In the genomic region with DNA sequence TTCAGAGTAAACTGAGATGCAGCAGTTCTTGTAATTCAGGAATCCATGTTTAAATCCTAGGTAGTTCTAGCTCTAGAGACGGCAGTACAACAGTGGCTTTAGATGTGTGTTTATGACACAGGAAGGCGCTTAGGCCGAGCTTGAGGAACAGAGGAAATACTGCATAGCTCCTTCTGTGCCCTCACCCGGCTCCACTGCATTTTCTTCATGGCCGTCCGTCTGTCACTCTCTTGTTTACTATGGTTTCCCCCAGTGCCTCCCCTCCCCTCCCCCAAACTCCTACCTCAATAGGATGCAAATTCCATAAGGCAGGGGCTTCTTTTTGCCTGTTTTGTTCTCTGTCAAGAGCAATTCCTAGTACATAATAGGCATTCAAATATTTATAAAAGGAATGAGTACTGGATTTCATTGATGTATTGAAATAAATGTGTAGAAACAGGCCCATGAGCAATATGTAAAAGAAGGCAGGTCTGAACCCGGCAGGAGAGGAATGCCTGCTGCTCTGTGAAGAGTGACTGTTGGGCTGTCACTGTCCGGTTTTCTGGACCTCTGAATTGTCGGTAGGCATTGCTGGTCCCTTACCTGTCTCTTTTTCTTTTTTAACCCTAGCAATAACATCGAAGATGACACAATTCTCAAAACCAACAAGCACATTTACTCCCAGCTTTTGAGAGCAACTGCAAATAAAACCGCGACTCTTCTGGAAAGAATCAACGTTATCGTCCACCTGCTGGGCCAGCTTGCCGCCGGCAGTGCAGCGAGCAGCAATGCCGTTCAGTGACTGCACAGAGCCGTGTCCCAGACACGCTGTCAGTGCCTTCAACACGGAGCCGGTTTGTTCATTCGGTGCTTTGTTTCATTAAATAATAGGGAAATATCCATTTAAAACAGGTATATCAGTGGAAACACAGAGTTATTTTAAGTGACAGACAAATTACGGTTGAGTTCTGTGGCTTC, we compare ENCODE assay signal across 24 cellular contexts. TPM values are rescaled to one million over a fixed set of nuclear protein-coding genes. Genes with fewer than 3 reads are reported as not detected.
"Had no signal": no experiment of that assay in that cellular context is flagged by ENCODE, and none has a peak within 500 bp of the region (broad histone marks: within the 10 kb centered on the region; RNA-seq: fewer than 3 reads in every experiment).

No MANE protein-coding gene starts in this region.

- H3K27ac Mint-ChIP-seq: activated CD8-positive, alpha-beta T cell treated with anti-CD3 and anti-CD28 coated beads, Interleukin-2, amount 10 ng/mL, durations not matched to agents 7 days and 5 days had no signal

- H3K27me3 ChIP-seq: hepatocyte, pancreas, right atrium auricular region, upper lobe of left lung had no signal

- H3K9me3 Mint-ChIP-seq: activated naive CD4-positive, alpha-beta T cell treated with anti-CD3 and anti-CD28 coated beads, Interleukin-2, amount 50 U/mL, for 72 hours; brain; natural killer cell treated with Interleukin-12 subunit alpha and Interleukin-12 subunit beta and Interleukin-15 and Interleukin-18, amount 100 ng/mL, for 72 hours had no signal

- FAIRE-seq: pancreas had no signal

- H3K27ac ChIP-seq: epithelial cell of prostate, hepatocyte, left ventricle myocardium inferior, pancreas, psoas muscle, right atrium auricular region, upper lobe of left lung, WERI-Rb-1 had no signal

- H3K4me2 ChIP-seq: hepatocyte had no signal

- H3K4me1 ChIP-seq: psoas muscle, upper lobe of left lung had no signal

- H3K4me3 Mint-ChIP-seq: activated CD8-positive, alpha-beta T cell treated with anti-CD3 and anti-CD28 coated beads, Interleukin-2, amount 10 ng/mL, durations not matched to agents 7 days and 5 days; brain; natural killer cell treated with Interleukin-12 subunit alpha and Interleukin-12 subunit beta and Interleukin-15 and Interleukin-18, amount 100 ng/mL, for 72 hours had no signal

- H2AFZ ChIP-seq: hepatocyte had no signal

- H3K4me3 ChIP-seq: hepatocyte, left ventricle myocardium inferior, pancreas, psoas muscle, right atrium auricular region, upper lobe of left lung had no signal

- ATAC-seq: activated CD8-positive, alpha-beta T cell treated with anti-CD3 and anti-CD28 coated beads, Interleukin-2, amount 10 ng/mL, durations not matched to agents 7 days and 5 days; activated naive CD4-positive, alpha-beta T cell treated with anti-CD3 and anti-CD28 coated beads, Interleukin-2, amount 50 U/mL, for 72 hours; natural killer cell treated with Interleukin-12 subunit alpha and Interleukin-12 subunit beta and Interleukin-15 and Interleukin-18, amount 100 ng/mL, for 72 hours; pancreas; psoas muscle; stimulated activated naive CD8-positive, alpha-beta T cell treated with anti-CD3 and anti-CD28 coated beads, Interleukin-15, Interleukin-2, amounts not matched to agents 100 U/mL and 50 U/mL, for 24 hours had no signal

- H3K79me2 ChIP-seq: hepatocyte had no signal

- H3K9me3 ChIP-seq: left ventricle myocardium inferior, pancreas, psoas muscle, right atrium auricular region, upper lobe of left lung had no signal

- H3K27me3 Mint-ChIP-seq: brain; natural killer cell treated with Interleukin-12 subunit alpha and Interleukin-12 subunit beta and Interleukin-15 and Interleukin-18, amount 100 ng/mL, for 72 hours had no signal

- DNase-seq: activated CD4-positive, alpha-beta T cell treated with anti-CD3 and anti-CD28 coated beads for 1 hour; activated CD4-positive, alpha-beta T cell treated with anti-CD3 and anti-CD28 coated beads, Interleukin-2, amount 50 U/mL, for 1 hour; activated CD8-positive, alpha-beta T cell treated with anti-CD3 and anti-CD28 coated beads, Interleukin-2, amount 10 ng/mL, durations not matched to agents 7 days and 5 days; aorta; central memory CD4-positive, alpha-beta T cell; dermis blood vessel endothelial cell; effector memory CD4-positive, alpha-beta T cell; left ventricle myocardium inferior; mammary epithelial cell; midbrain; pancreas; psoas muscle; stimulated activated CD4-positive, alpha-beta T cell treated with anti-CD3 and anti-CD28 coated beads, Interleukin-4, amount 100 ng/mL, for 4 hours; stimulated activated naive CD8-positive, alpha-beta T cell treated with anti-CD3 and anti-CD28 coated beads, Interleukin-15, Interleukin-2, amounts not matched to agents 100 U/mL and 50 U/mL, for 24 hours; T-helper 2 cell; WERI-Rb-1 had no signal

RNA-seq across cellular contexts. Expression of gene MMP21, which starts 12.7 kb away (rescaled TPM):
- total RNA-seq: activated CD8-positive, alpha-beta T cell treated with anti-CD3 and anti-CD28 coated beads, Interleukin-2, amount 10 ng/mL, durations not matched to agents 7 days and 5 days; activated naive CD4-positive, alpha-beta T cell treated with anti-CD3 and anti-CD28 coated beads, Interleukin-2, amount 50 U/mL, for 72 hours; fibroblast of villous mesenchyme; hepatocyte; left ventricle myocardium inferior; mammary epithelial cell had no signal
- polyA plus RNA-seq: aorta, mammary epithelial cell had no signal
